9 cellular contexts compared by ENCODE assay signal in genomic region chr7:100547872-100548271, GRCh38. TPM values are rescaled to one million over a fixed set of nuclear protein-coding genes. Genes with fewer than 3 reads are reported as not detected.
DNase-seq lines count a peak whose midpoint lies in the region; ATAC-seq lines count a peak whose summit lies in the region.
"Had no signal": no experiment of that assay in that cellular context is flagged by ENCODE, and none has a peak within 500 bp of the region (broad histone marks: within the 10 kb centered on the region; RNA-seq: fewer than 3 reads in every experiment).

No MANE protein-coding gene starts in this region.

- H3K9ac ChIP-seq in BLaER1 treated with 17β-estradiol and CSF1 and Interleukin-3, amounts not matched to agents 10 nM and 100 nM: peak overlapping the region in 5 of 11 experiments; percentile 7 to 41 (median 22); a peak in 8 of 22 replicates
- H3K9ac ChIP-seq in mucosa of stomach (ENCODE audit: low read length): peak overlapping the region; percentile 6

- H3K4me2 ChIP-seq in BLaER1 treated with 17β-estradiol and CSF1 and Interleukin-3, amounts not matched to agents 10 nM and 100 nM: peak overlapping the region; percentile 50 to 85 (median 78)

- H3K36me3 ChIP-seq in BLaER1 treated with 17β-estradiol and CSF1 and Interleukin-3, amounts not matched to agents 10 nM and 100 nM: peaks cover 3 to 30% (median 17%) of the 10 kb centered on the region in 11 experiments; a peak in 20 of 22 replicates
- H3K36me3 ChIP-seq in mucosa of stomach (ENCODE audit: control insufficient read depth, insufficient read depth, low read length) (no peaks in the 10 kb centered on the region), MG63 (no peaks in the 10 kb centered on the region; the same call in 1 of the 2 replicates)

- ATAC-seq in GM18520 (IDR thresholded peaks at IDR 0.05; ENCODE audit: unreplicated experiment): no peak

- H3K4me1 ChIP-seq in BLaER1 treated with 17β-estradiol and CSF1 and Interleukin-3, amounts not matched to agents 10 nM and 100 nM: peaks cover 60 to 66% (median 62%) of the 10 kb centered on the region in 10 experiments
- peaks cover 54% of the 10 kb centered on the region for H3K4me1 ChIP-seq in mucosa of stomach (ENCODE audit: control insufficient read depth, insufficient read depth, low read length)

- peak; percentile 85 for DNase-seq in NCI-H2029 treated with DMSO at 0.1 percent for 48 hours (lab: John Stamatoyannopoulos, UW)
- DNase-seq in caudate nucleus (lab: John Stamatoyannopoulos, UW): no peak
- DNase-seq in NCI-H2196 (lab: John Stamatoyannopoulos, UW; ENCODE audit: unreplicated experiment): no peak
- DNase-seq in NCI-H526 (lab: John Stamatoyannopoulos, UW): no peak
- DNase-seq in MG63: no peak
- DNase-seq: left colon had no signal

- no peak overlapping the region for H3K4me3 ChIP-seq in BLaER1 treated with 17β-estradiol and CSF1 and Interleukin-3, amounts not matched to agents 10 nM and 100 nM
- H3K4me3 ChIP-seq in mucosa of stomach (ENCODE audit: low read length) (no peak overlapping the region), MG63 (no peak overlapping the region)

- H3K27ac ChIP-seq in BLaER1 treated with 17β-estradiol and CSF1 and Interleukin-3, amounts not matched to agents 10 nM and 100 nM: peak overlapping the region; percentile 1 to 73 (median 55); a peak in 17 of 22 replicates
- H3K27ac ChIP-seq in caudate nucleus (ENCODE audit: low read depth, low read length): peak overlapping the region; percentile 85

- H3K9me3 ChIP-seq in BLaER1 treated with 17β-estradiol and CSF1 and Interleukin-3, amounts not matched to agents 10 nM and 100 nM (replicated peaks in 1 of 11): no peaks in the 10 kb centered on the region
- H3K9me3 ChIP-seq in mucosa of stomach (ENCODE audit: control insufficient read depth, low read length) (no peaks in the 10 kb centered on the region), MG63 (no peaks in the 10 kb centered on the region)

- no peaks in the 10 kb centered on the region for H3K27me3 ChIP-seq in BLaER1 treated with 17β-estradiol and CSF1 and Interleukin-3, amounts not matched to agents 10 nM and 100 nM
- H3K27me3 ChIP-seq in mucosa of stomach (ENCODE audit: control insufficient read depth, insufficient read depth, low read length) (no peaks in the 10 kb centered on the region), MG63 (no peaks in the 10 kb centered on the region)

- H4K20me1 ChIP-seq in BLaER1 treated with 17β-estradiol and CSF1 and Interleukin-3, amounts not matched to agents 10 nM and 100 nM: no peaks in the 10 kb centered on the region

RNA-seq across cellular contexts. Expression of gene AGFG2, which starts 8.9 kb away (rescaled TPM):
- 5.8 and 10.2 TPM in 2 replicates for total RNA-seq in MG63 (2014; rRNA removed; shearing (Covaris generic); ENCODE audit: low replicate concordance)

RNA-seq across cellular contexts. Expression of gene SAP25, which starts 25.8 kb away (rescaled TPM):
- not detected in 2 replicates for total RNA-seq in MG63 (2014; rRNA removed; shearing (Covaris generic); ENCODE audit: low replicate concordance)

RNA-seq across cellular contexts. Expression of gene LRCH4, which starts 38.1 kb away (rescaled TPM):
- total RNA-seq in MG63 (2014; rRNA removed; shearing (Covaris generic); ENCODE audit: low replicate concordance): 3.8 and 6.3 TPM in 2 replicates

RNA-seq across cellular contexts. Expression of gene FBXO24, which starts 38.3 kb away (rescaled TPM):
- 1.0 and 1.2 TPM in 2 replicates for total RNA-seq in MG63 (2014; rRNA removed; shearing (Covaris generic); ENCODE audit: low replicate concordance)

RNA-seq across cellular contexts. Expression of gene PCOLCE, which starts 54.3 kb away (rescaled TPM):
- 53.5 and 1,171 TPM in 2 replicates for total RNA-seq in MG63 (2014; rRNA removed; shearing (Covaris generic); ENCODE audit: low replicate concordance)
